Comparison of ENCODE assay signal across 9 cellular contexts in the genomic region with DNA sequence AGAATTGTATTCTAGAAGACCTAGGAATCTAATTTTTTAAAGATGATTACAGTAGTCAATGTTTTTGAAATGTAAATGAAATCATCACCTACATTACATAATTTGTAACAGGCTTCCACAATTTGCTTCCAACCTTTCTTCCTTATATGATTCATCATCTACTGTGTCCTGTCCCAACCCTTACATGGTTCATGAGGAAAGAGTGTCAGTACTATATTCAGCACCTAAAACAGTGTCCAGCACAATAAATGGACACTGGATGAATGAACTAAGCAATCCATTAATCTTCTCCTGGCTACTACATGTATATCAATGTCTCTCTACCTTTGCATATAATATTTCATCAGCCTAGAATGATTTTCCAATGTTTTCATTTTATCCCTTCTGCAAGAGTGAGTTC. TPM values are rescaled to one million over a fixed set of nuclear protein-coding genes. Genes with fewer than 3 reads are reported as not detected.
"Had no signal": no experiment of that assay in that cellular context is flagged by ENCODE, and none has a peak within 500 bp of the region (broad histone marks: within the 10 kb centered on the region; RNA-seq: fewer than 3 reads in every experiment).

No MANE protein-coding gene starts in this region.

- FAIRE-seq: G401.6, GM12878, GM12891, GM12892, GM18507, GM19239 had no signal

- H3K4me3 ChIP-seq: GM12878 had no signal

- ATAC-seq: GM12878 had no signal

- DNase-seq: GDM1, GF-D8 had no signal

RNA-seq across cellular contexts. Expression of a gene that starts 12.2 kb away (rescaled TPM):
- total RNA-seq: G401 had no signal
